Comparison of ENCODE assay signal across 21 cellular contexts in the genomic region with DNA sequence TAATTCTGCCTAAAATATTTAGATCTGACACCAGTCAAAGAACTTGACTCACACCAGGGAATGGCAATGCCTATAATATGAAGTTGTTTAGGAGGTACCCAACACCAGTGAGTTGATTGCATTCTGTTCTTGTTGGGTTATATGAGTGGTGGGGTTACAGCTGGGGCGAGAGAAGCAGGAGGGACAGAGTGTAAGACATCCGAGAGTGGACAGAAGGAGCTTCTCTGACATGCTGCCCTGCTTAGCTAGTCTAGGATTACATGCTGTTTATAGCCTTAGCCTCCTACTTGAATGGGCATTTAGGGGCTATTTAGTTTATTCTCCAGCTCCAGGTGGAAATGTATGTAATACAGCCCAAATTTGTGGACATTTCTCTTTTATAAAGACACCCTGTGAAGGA.
"Had no signal": no experiment of that assay in that cellular context is flagged by ENCODE, and none has a peak within 500 bp of the region (broad histone marks: within the 10 kb centered on the region; RNA-seq: fewer than 3 reads in every experiment).

No MANE protein-coding gene starts in this region.

- DNase-seq: colonic mucosa; cortex of kidney; dermis blood vessel endothelial cell; dorsolateral prefrontal cortex; effector CD4-positive, alpha-beta T cell; effector CD8-positive, alpha-beta T cell; effector memory CD4-positive, alpha-beta T cell; effector memory CD8-positive, alpha-beta T cell; endodermal cell; erythroblast; esophagus squamous epithelium; foreskin fibroblast; foreskin keratinocyte; foreskin melanocyte; gastrocnemius medialis; glutamatergic neuron; head of caudate nucleus; heart left ventricle; heart right ventricle had no signal

- ATAC-seq: effector memory CD8-positive, alpha-beta T cell; esophagus mucosa; foreskin keratinocyte; gastroesophageal sphincter; heart left ventricle; heart right ventricle had no signal
